ENCODE assay signal across 1 cellular context in genomic region chr1:16055613-16056520, GRCh38.
TF ChIP-seq lines count a peak whose summit lies in the region.

No MANE protein-coding gene starts in this region.

TF ChIP-seq in HepG2, 621 proteins besides CTCF, POLR2A, EP300 and RAD21:
- TF ChIP-seq MTERF4 (CRISPR knock-in tag; IDR thresholded peaks at IDR 0.05), result no peak
- TF ChIP-seq ZFX (CRISPR knock-in tag; IDR thresholded peaks at IDR 0.05; ENCODE audit: low read depth), result 0 out of 2 replicates have a peak, but pooled peaks have one; percentile 16
- no peak for TF ChIP-seq ZFP37 (CRISPR knock-in tag; IDR thresholded peaks at IDR 0.05; ENCODE audit: borderline replicate concordance)
- no peak for TF ChIP-seq RFXANK (CRISPR knock-in tag; IDR thresholded peaks at IDR 0.05)
- TF ChIP-seq, protein P1, sequence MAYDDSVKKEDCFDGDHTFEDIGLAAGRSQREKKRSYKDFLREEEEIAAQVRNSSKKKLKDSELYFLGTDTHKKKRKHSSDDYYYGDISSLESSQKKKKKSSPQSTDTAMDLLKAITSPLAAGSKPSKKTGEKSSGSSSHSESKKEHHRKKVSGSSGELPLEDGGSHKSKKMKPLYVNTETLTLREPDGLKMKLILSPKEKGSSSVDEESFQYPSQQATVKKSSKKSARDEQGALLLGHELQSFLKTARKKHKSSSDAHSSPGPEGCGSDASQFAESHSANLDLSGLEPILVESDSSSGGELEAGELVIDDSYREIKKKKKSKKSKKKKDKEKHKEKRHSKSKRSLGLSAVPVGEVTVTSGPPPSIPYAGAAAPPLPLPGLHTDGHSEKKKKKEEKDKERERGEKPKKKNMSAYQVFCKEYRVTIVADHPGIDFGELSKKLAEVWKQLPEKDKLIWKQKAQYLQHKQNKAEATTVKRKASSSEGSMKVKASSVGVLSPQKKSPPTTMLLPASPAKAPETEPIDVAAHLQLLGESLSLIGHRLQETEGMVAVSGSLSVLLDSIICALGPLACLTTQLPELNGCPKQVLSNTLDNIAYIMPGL (CRISPR knock-in tag; IDR thresholded peaks at IDR 0.05; ENCODE audit: borderline replicate concordance in 1 of 2, low read depth in 1 of 2), result 0 out of 4 replicates have a peak, but pooled peaks of 1 of the 2 experiments have one; percentile 33
- TF ChIP-seq YEATS2 (CRISPR knock-in tag; IDR thresholded peaks at IDR 0.05; ENCODE audit: borderline replicate concordance), result no peak
- peak; percentile 48; the same call in 1 of the 2 replicates for TF ChIP-seq ZNF768 (CRISPR knock-in tag; IDR thresholded peaks at IDR 0.05)
- peak; percentile 86 for TF ChIP-seq STAG1 (CRISPR knock-in tag; IDR thresholded peaks at IDR 0.05)
- TF ChIP-seq XRCC5 (optimal IDR thresholded peaks at IDR 0.05; ENCODE audit: low read length), result peak; percentile 38
- 0 out of 2 replicates have a peak, but pooled peaks have one; percentile 39 for TF ChIP-seq ZNF891 (CRISPR knock-in tag; IDR thresholded peaks at IDR 0.05)
- no peak for TF ChIP-seq SMAD1 (CRISPR knock-in tag; IDR thresholded peaks at IDR 0.05; ENCODE audit: borderline replicate concordance, low read depth)
- TF ChIP-seq, protein P2, sequence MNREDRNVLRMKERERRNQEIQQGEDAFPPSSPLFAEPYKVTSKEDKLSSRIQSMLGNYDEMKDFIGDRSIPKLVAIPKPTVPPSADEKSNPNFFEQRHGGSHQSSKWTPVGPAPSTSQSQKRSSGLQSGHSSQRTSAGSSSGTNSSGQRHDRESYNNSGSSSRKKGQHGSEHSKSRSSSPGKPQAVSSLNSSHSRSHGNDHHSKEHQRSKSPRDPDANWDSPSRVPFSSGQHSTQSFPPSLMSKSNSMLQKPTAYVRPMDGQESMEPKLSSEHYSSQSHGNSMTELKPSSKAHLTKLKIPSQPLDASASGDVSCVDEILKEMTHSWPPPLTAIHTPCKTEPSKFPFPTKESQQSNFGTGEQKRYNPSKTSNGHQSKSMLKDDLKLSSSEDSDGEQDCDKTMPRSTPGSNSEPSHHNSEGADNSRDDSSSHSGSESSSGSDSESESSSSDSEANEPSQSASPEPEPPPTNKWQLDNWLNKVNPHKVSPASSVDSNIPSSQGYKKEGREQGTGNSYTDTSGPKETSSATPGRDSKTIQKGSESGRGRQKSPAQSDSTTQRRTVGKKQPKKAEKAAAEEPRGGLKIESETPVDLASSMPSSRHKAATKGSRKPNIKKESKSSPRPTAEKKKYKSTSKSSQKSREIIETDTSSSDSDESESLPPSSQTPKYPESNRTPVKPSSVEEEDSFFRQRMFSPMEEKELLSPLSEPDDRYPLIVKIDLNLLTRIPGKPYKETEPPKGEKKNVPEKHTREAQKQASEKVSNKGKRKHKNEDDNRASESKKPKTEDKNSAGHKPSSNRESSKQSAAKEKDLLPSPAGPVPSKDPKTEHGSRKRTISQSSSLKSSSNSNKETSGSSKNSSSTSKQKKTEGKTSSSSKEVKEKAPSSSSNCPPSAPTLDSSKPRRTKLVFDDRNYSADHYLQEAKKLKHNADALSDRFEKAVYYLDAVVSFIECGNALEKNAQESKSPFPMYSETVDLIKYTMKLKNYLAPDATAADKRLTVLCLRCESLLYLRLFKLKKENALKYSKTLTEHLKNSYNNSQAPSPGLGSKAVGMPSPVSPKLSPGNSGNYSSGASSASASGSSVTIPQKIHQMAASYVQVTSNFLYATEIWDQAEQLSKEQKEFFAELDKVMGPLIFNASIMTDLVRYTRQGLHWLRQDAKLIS (CRISPR knock-in tag; IDR thresholded peaks at IDR 0.05), result no peak
- TF ChIP-seq ZBTB4 (CRISPR knock-in tag; IDR thresholded peaks at IDR 0.05; ENCODE audit: borderline replicate concordance), result 0 out of 2 replicates have a peak, but pooled peaks have one; percentile 28
- TF ChIP-seq, protein P3, sequence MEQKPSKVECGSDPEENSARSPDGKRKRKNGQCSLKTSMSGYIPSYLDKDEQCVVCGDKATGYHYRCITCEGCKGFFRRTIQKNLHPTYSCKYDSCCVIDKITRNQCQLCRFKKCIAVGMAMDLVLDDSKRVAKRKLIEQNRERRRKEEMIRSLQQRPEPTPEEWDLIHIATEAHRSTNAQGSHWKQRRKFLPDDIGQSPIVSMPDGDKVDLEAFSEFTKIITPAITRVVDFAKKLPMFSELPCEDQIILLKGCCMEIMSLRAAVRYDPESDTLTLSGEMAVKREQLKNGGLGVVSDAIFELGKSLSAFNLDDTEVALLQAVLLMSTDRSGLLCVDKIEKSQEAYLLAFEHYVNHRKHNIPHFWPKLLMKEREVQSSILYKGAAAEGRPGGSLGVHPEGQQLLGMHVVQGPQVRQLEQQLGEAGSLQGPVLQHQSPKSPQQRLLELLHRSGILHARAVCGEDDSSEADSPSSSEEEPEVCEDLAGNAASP (CRISPR knock-in tag; IDR thresholded peaks at IDR 0.05; ENCODE audit: borderline replicate concordance), result peak; percentile 15; the same call in 1 of the 2 replicates
- TF ChIP-seq NR2F6 (IDR thresholded peaks at IDR 0.05), result no peak
- TF ChIP-seq NR2F6 (CRISPR knock-in tag; IDR thresholded peaks at IDR 0.05), result no peak
- TF ChIP-seq ZNF225 (CRISPR knock-in tag; IDR thresholded peaks at IDR 0.05), result no peak
- no peak for TF ChIP-seq SMARCC2 (IDR thresholded peaks at IDR 0.05)
- no peak for TF ChIP-seq ZBTB26 (CRISPR knock-in tag; IDR thresholded peaks at IDR 0.05; ENCODE audit: borderline replicate concordance)
- TF ChIP-seq, protein P4, sequence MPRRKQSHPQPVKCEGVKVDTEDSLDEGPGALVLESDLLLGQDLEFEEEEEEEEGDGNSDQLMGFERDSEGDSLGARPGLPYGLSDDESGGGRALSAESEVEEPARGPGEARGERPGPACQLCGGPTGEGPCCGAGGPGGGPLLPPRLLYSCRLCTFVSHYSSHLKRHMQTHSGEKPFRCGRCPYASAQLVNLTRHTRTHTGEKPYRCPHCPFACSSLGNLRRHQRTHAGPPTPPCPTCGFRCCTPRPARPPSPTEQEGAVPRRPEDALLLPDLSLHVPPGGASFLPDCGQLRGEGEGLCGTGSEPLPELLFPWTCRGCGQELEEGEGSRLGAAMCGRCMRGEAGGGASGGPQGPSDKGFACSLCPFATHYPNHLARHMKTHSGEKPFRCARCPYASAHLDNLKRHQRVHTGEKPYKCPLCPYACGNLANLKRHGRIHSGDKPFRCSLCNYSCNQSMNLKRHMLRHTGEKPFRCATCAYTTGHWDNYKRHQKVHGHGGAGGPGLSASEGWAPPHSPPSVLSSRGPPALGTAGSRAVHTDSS (CRISPR knock-in tag; conservative IDR thresholded peaks at IDR 0.05), result no peak
- TF ChIP-seq ZNF670 (CRISPR knock-in tag; IDR thresholded peaks at IDR 0.05; ENCODE audit: borderline replicate concordance), result 0 out of 2 replicates have a peak, but pooled peaks have one; percentile 29
- peak; percentile 30; the same call in 1 of the 2 replicates for TF ChIP-seq ZNF687 (CRISPR knock-in tag; IDR thresholded peaks at IDR 0.05)
- no peak for TF ChIP-seq SP1 (IDR thresholded peaks at IDR 0.05)
- TF ChIP-seq SP1 (CRISPR knock-in tag; IDR thresholded peaks at IDR 0.05), result 0 out of 2 replicates have a peak, but pooled peaks have one; percentile 38
- peak; percentile 46 for TF ChIP-seq SMC3 (IDR thresholded peaks at IDR 0.05; ENCODE audit: low read length)
- no peak for TF ChIP-seq SNAI1 (CRISPR knock-in tag; IDR thresholded peaks at IDR 0.05; ENCODE audit: borderline replicate concordance)
- TF ChIP-seq KAT2B (IDR thresholded peaks at IDR 0.05; ENCODE audit: borderline replicate concordance, low read depth, low read length), result no peak
